ENCODE assay signal across 17 cellular contexts in genomic region chr15:40298216-40298935, GRCh38. TPM values are rescaled to one million over a fixed set of nuclear protein-coding genes. Genes with fewer than 3 reads are reported as not detected.
A peak's percentile ranks its signal among the peaks of the same experiment; 100 is the strongest.
DNase-seq lines count a peak whose midpoint lies in the region; ATAC-seq and TF ChIP-seq lines count a peak whose summit lies in the region.
"Had no signal": no experiment of that assay in that cellular context is flagged by ENCODE, and none has a peak within 500 bp of the region (broad histone marks: within the 10 kb centered on the region; RNA-seq: fewer than 3 reads in every experiment).

No MANE protein-coding gene starts in this region.

- peaks cover 2% of the 10 kb centered on the region for H3K27me3 Mint-ChIP-seq in chondrocyte (ENCODE audit: low read depth)
- H3K27me3 Mint-ChIP-seq: CD4-positive, CD25-positive, alpha-beta regulatory T cell; CD8-positive, alpha-beta memory T cell had no signal

- H3K4me3 ChIP-seq in RWPE2 (ENCODE audit: severe bottlenecking) (no peak overlapping the region), neuronal stem cell (ENCODE audit: low read length in 2 of 2) (peak overlapping the region in 1 of 2 donors; percentile 15)
- H3K4me3 ChIP-seq: HAP-1 had no signal

- H3K4me3 Mint-ChIP-seq in chondrocyte (ENCODE audit: unreplicated experiment), result no peak overlapping the region
- H3K4me3 Mint-ChIP-seq: CD4-positive, CD25-positive, alpha-beta regulatory T cell; CD8-positive, alpha-beta memory T cell had no signal

- no peak overlapping the region for H3K4ac ChIP-seq in neuronal stem cell (ENCODE audit: low read length)

- H2AK5ac ChIP-seq in neuronal stem cell (ENCODE audit: low read depth, low read length), result peak overlapping the region; percentile 54

- no peak overlapping the region for H3K27ac Mint-ChIP-seq in chondrocyte (ENCODE audit: unreplicated experiment)
- H3K27ac Mint-ChIP-seq: CD4-positive, CD25-positive, alpha-beta regulatory T cell had no signal

- H3K27ac ChIP-seq in RWPE2 (ENCODE audit: poor library complexity, severe bottlenecking), result no peak overlapping the region
- no peak overlapping the region for H3K27ac ChIP-seq in neuronal stem cell (replicated peaks; ENCODE audit: low read length)

- peak overlapping the region; percentile 58 for H2BK5ac ChIP-seq in neuronal stem cell (ENCODE audit: low read length)

- no CpG with 5 or more reads among the region's 17 CpGs for WGBS in neuronal stem cell (ENCODE audit: extremely low coverage in 2 of 2, insufficient read length in 2 of 2, insufficient replicate concordance in 1 of 2), 2 donors

- H2BK120ac ChIP-seq in neuronal stem cell (ENCODE audit: low read depth, low read length), result no peak overlapping the region

- no peak overlapping the region for H3K9ac ChIP-seq in neuronal stem cell (ENCODE audit: low read depth, low read length, poor library complexity)

- no peak overlapping the region for H4K8ac ChIP-seq in neuronal stem cell (ENCODE audit: low read depth, low read length)

- H3K27me3 ChIP-seq in RWPE2 (ENCODE audit: insufficient read depth, poor library complexity, severe bottlenecking), result no peaks in the 10 kb centered on the region
- H3K27me3 ChIP-seq in neuronal stem cell (ENCODE audit: control insufficient read depth in 3 of 3, insufficient read depth in 3 of 3, low read depth in 1 of 3, low read length in 3 of 3), result no peaks in the 10 kb centered on the region
- H3K27me3 ChIP-seq: BE2C had no signal

- H3K79me1 ChIP-seq in neuronal stem cell (ENCODE audit: low read depth, low read length), result no peaks in the 10 kb centered on the region

- TF ChIP-seq CTCF in RWPE2 (IDR thresholded peaks at IDR 0.05; ENCODE audit: poor library complexity, severe bottlenecking) (no peak), chondrocyte (IDR thresholded peaks at IDR 0.05) (no peak)

- H3K9me3 ChIP-seq in RWPE2 (ENCODE audit: severe bottlenecking), result peaks cover 4% of the 10 kb centered on the region
- peaks cover 1 to 16% of the 10 kb centered on the region in 2 donors for H3K9me3 ChIP-seq in neuronal stem cell (replicated peaks in 1 of 2; ENCODE audit: control insufficient read depth in 2 of 2, insufficient read depth in 1 of 2, low read depth in 1 of 2, low read length in 2 of 2)
- H3K9me3 ChIP-seq: BE2C had no signal

- H3K14ac ChIP-seq in neuronal stem cell (ENCODE audit: low read length), result no peak overlapping the region

- no peak overlapping the region for H4K91ac ChIP-seq in neuronal stem cell (ENCODE audit: low read depth, low read length, poor library complexity)

- H3K23ac ChIP-seq in neuronal stem cell (ENCODE audit: low read depth, low read length, poor library complexity), result peak overlapping the region; percentile 1

- H3K18ac ChIP-seq in neuronal stem cell (ENCODE audit: low read length), result no peak overlapping the region

- H3K4me2 ChIP-seq in neuronal stem cell (ENCODE audit: insufficient read depth, low read length, poor library complexity, severe bottlenecking), result no peak overlapping the region

- no peak overlapping the region for H2BK15ac ChIP-seq in neuronal stem cell (ENCODE audit: low read length)

- H3K36me3 ChIP-seq in RWPE2 (ENCODE audit: low read depth) (no peaks in the 10 kb centered on the region), neuronal stem cell (replicated peaks in 1 of 2; ENCODE audit: control insufficient read depth in 2 of 2, insufficient read depth in 2 of 2, low read length in 2 of 2) (no peaks in the 10 kb centered on the region)
- H3K36me3 ChIP-seq: BE2C, HAP-1 had no signal

- ATAC-seq in RWPE2 (ENCODE audit: low read depth), result no peak

- no peak overlapping the region for H2AFZ ChIP-seq in neuronal stem cell (ENCODE audit: low read length)

- no peaks in the 10 kb centered on the region for H3K4me1 Mint-ChIP-seq in chondrocyte (ENCODE audit: low read depth)

- H3K9me3 Mint-ChIP-seq in chondrocyte (ENCODE audit: low read depth), result peaks cover 15% of the 10 kb centered on the region

- H2BK12ac ChIP-seq in neuronal stem cell (ENCODE audit: low read length), result no peak overlapping the region

- no peaks in the 10 kb centered on the region for H3K4me1 ChIP-seq in RWPE2 (ENCODE audit: insufficient read depth, poor library complexity, severe bottlenecking)
- peaks cover 17 to 26% of the 10 kb centered on the region in 2 donors for H3K4me1 ChIP-seq in neuronal stem cell (ENCODE audit: control insufficient read depth in 2 of 2, insufficient read depth in 1 of 2, low read depth in 1 of 2, low read length in 2 of 2)
- H3K4me1 ChIP-seq: HAP-1 had no signal

- H3K36me3 Mint-ChIP-seq in chondrocyte (ENCODE audit: low read depth), result no peaks in the 10 kb centered on the region

- DNase-seq in RWPE2 (ENCODE audit: low spot score) (peak; percentile 71), chondrocyte (ENCODE audit: low spot score) (peak; percentile 75), neuronal stem cell (ENCODE audit: low spot score) (no peak), NCI-H2107 treated with DMSO at 0.1 percent for 48 hours (lab: John Stamatoyannopoulos, UW; ENCODE audit: unreplicated experiment) (no peak), NCI-H2196 treated with DMSO at 0.1 percent for 48 hours (lab: John Stamatoyannopoulos, UW; ENCODE audit: unreplicated experiment) (no peak), NCI-H345 treated with DMSO at 0.1 percent for 48 hours (lab: John Stamatoyannopoulos, UW; ENCODE audit: unreplicated experiment) (no peak)
- DNase-seq: ACHN; BE2C; C1 segment of cervical spinal cord; CD4-positive, CD25-positive, alpha-beta regulatory T cell; CD8-positive, alpha-beta memory T cell; COR-L47; DMS 273 treated with DMSO at 0.1 percent for 48 hours; DMS53 had no signal

RNA-seq across cellular contexts. Expression of gene PLCB2, which starts 9.4 kb away (rescaled TPM):
- 1.4 to 3.4 TPM (median 2.8 TPM) in 3 replicates for total RNA-seq in chondrocyte
- polyA plus RNA-seq in neuronal stem cell (2013, experiment 1 of 2), result 3.7 TPM
- 3.2 TPM for polyA plus RNA-seq in neuronal stem cell (2013, experiment 2 of 2)

RNA-seq across cellular contexts. Expression of gene ANKRD63, which starts 15.5 kb away (rescaled TPM):
- 0.25 to 1.1 TPM in 2 of 3 replicates, not detected in the other for total RNA-seq in chondrocyte
- not detected for polyA plus RNA-seq in neuronal stem cell (2013, experiment 1 of 2)
- polyA plus RNA-seq in neuronal stem cell (2013, experiment 2 of 2), result not detected
- total RNA-seq: CD8-positive, alpha-beta memory T cell; HT-29 had no signal
- polyA plus RNA-seq: CD4-positive, CD25-positive, alpha-beta regulatory T cell; CD8-positive, alpha-beta memory T cell had no signal

RNA-seq across cellular contexts. Expression of gene INAFM2, which starts 25.1 kb away (rescaled TPM):
- 68.8 to 128 TPM (median 80.6 TPM) in 3 replicates for total RNA-seq in chondrocyte
- 12.8 TPM for polyA plus RNA-seq in neuronal stem cell (2013, experiment 1 of 2)
- 13.4 TPM for polyA plus RNA-seq in neuronal stem cell (2013, experiment 2 of 2)

RNA-seq across cellular contexts. Expression of gene CCDC9B, which starts 42.4 kb away (rescaled TPM):
- 55.4 to 60.0 TPM (median 58.0 TPM) in 3 replicates for total RNA-seq in chondrocyte
- polyA plus RNA-seq in neuronal stem cell (2013, experiment 1 of 2), result 0.13 TPM
- 0.08 TPM for polyA plus RNA-seq in neuronal stem cell (2013, experiment 2 of 2)

RNA-seq across cellular contexts. Expression of gene PHGR1, which starts 52.5 kb away (rescaled TPM):
- total RNA-seq in chondrocyte, result not detected in 3 replicates
- not detected for polyA plus RNA-seq in neuronal stem cell (2013, experiment 1 of 2)
- polyA plus RNA-seq in neuronal stem cell (2013, experiment 2 of 2), result not detected
- total RNA-seq: CD4-positive, CD25-positive, alpha-beta regulatory T cell; CD8-positive, alpha-beta memory T cell; H4 had no signal
- polyA plus RNA-seq: CD4-positive, CD25-positive, alpha-beta regulatory T cell; CD8-positive, alpha-beta memory T cell had no signal

Comparison
In these comparisons a context has a peak if more than half of its experiments do, and no peak if none do; other contexts are left out.
1. DNase-seq: peak in RWPE2 (single experiment) and chondrocyte (single experiment); none in neuronal stem cell (single experiment), NCI-H2107 treated with DMSO at 0.1 percent for 48 hours (single experiment), NCI-H2196 treated with DMSO at 0.1 percent for 48 hours (single experiment) and NCI-H345 treated with DMSO at 0.1 percent for 48 hours (single experiment).